In genomic region chr1:43979261-43979527, GRCh38 we compare ENCODE assay signal across 7 cellular contexts. TPM values are rescaled to one million over a fixed set of nuclear protein-coding genes. Genes with fewer than 3 reads are reported as not detected.
DNase-seq lines count a peak whose midpoint lies in the region; ATAC-seq, FAIRE-seq and TF ChIP-seq lines count a peak whose summit lies in the region.
"Had no signal": no experiment of that assay in that cellular context is flagged by ENCODE, and none has a peak within 500 bp of the region (broad histone marks: within the 10 kb centered on the region; RNA-seq: fewer than 3 reads in every experiment).

No MANE protein-coding gene starts in this region.

- H3K9me3 ChIP-seq in trophoblast cell (ENCODE audit: insufficient read depth, low read depth, low read length): no peaks in the 10 kb centered on the region

- H3K18ac ChIP-seq in trophoblast cell (ENCODE audit: low read length): peak overlapping the region; percentile 71

- peaks cover 19% of the 10 kb centered on the region for H3K36me3 ChIP-seq in bronchial epithelial cell (ENCODE audit: control insufficient read depth, insufficient read depth, low read length)
- H3K36me3 ChIP-seq in trophoblast cell (ENCODE audit: control insufficient read depth in 1 of 2, insufficient read depth in 2 of 2, low read length in 2 of 2): peaks cover 39 to 41% of the 10 kb centered on the region in 2 experiments

- peaks cover 17% of the 10 kb centered on the region for H3K79me1 ChIP-seq in trophoblast cell (ENCODE audit: low read length)

- H2BK12ac ChIP-seq in trophoblast cell (ENCODE audit: low read length): no peak overlapping the region

- H3K4me3 ChIP-seq in GM12875 (ENCODE audit: low read depth, low read length) (peak overlapping the region; percentile 73), bronchial epithelial cell (ENCODE audit: low read depth, low read length) (peak overlapping the region; percentile 46), trophoblast cell (ENCODE audit: low read depth, low read length) (peak overlapping the region; percentile 76)

- no peak for ATAC-seq in GM18909 (IDR thresholded peaks at IDR 0.05; ENCODE audit: poor library complexity, unreplicated experiment)

- no peak for DNase-seq in bronchial epithelial cell (ENCODE audit: low read depth)
- DNase-seq in trophoblast cell: no peak
- DNase-seq in T-helper 2 cell: no peak
- DNase-seq in NCI-H345 (lab: John Stamatoyannopoulos, UW): no peak
- DNase-seq: NCI-H2227 treated with DMSO at 0.1 percent for 48 hours had no signal

- H4K8ac ChIP-seq in trophoblast cell (ENCODE audit: low read depth, low read length): peak overlapping the region; percentile 79

- peak overlapping the region; percentile 47 for H3K9ac ChIP-seq in trophoblast cell (ENCODE audit: low read length)

- H3K4me1 ChIP-seq in trophoblast cell (ENCODE audit: control insufficient read depth in 1 of 2, insufficient read depth in 2 of 2, low read length in 2 of 2): peaks cover 13 to 22% of the 10 kb centered on the region in 2 experiments

- no peak overlapping the region for H4K12ac ChIP-seq in trophoblast cell (ENCODE audit: low read depth, low read length)

- no peak overlapping the region for H2BK5ac ChIP-seq in trophoblast cell (ENCODE audit: low read depth, low read length, poor library complexity)

- peak overlapping the region; percentile 41 for H3K4ac ChIP-seq in trophoblast cell (ENCODE audit: low read depth, low read length)

- H3K4me2 ChIP-seq in trophoblast cell (ENCODE audit: low read length): peak overlapping the region; percentile 73

- peaks cover 18% of the 10 kb centered on the region for H3K79me2 ChIP-seq in trophoblast cell (ENCODE audit: control insufficient read depth, insufficient read depth, low read length, poor library complexity)

- WGBS in trophoblast cell (ENCODE audit: extremely low coverage, insufficient coverage, insufficient read length): no CpG with 5 or more reads among the region's 45 CpGs

- FAIRE-seq in bronchial epithelial cell (lab: Jason Lieb, UNC): no peak

- no peak overlapping the region for H2AK5ac ChIP-seq in trophoblast cell (ENCODE audit: low read length)

- H4K91ac ChIP-seq in trophoblast cell (ENCODE audit: low read depth, low read length): peak overlapping the region; percentile 84

- peak overlapping the region; percentile 36 for H3K27ac ChIP-seq in trophoblast cell (ENCODE audit: low read depth, low read length)

- H3K23ac ChIP-seq in trophoblast cell (ENCODE audit: low read length): no peak overlapping the region

- H2BK120ac ChIP-seq in trophoblast cell (ENCODE audit: insufficient read depth, low read length, poor library complexity): peak overlapping the region; percentile 65

- peak overlapping the region; percentile 47 for H2AFZ ChIP-seq in trophoblast cell (ENCODE audit: insufficient read depth, low read length, poor library complexity)

- TF ChIP-seq CTCF in GM12875 (IDR thresholded peaks at IDR 0.05; ENCODE audit: borderline replicate concordance, insufficient read depth, low read depth, low read length) (no peak), bronchial epithelial cell (IDR thresholded peaks at IDR 0.05; ENCODE audit: insufficient read depth, low read length, severe bottlenecking) (no peak)

- H3K27me3 ChIP-seq in bronchial epithelial cell (ENCODE audit: control insufficient read depth, insufficient read depth, low read length) (no peaks in the 10 kb centered on the region), trophoblast cell (ENCODE audit: insufficient read depth, low read length) (no peaks in the 10 kb centered on the region)

- peak overlapping the region; percentile 72 for H3K14ac ChIP-seq in trophoblast cell (ENCODE audit: low read length)

RNA-seq across cellular contexts. Expression of gene B4GALT2, which starts 0.2 kb away (rescaled TPM):
- total RNA-seq in bronchial epithelial cell: 72.7 and 84.0 TPM in 2 replicates
- 32.4 and 35.1 TPM in 2 replicates for polyA plus RNA-seq in trophoblast cell (2013)

RNA-seq across cellular contexts. Expression of gene ATP6V0B, which starts 4.4 kb away (rescaled TPM):
- 220 and 241 TPM in 2 replicates for total RNA-seq in bronchial epithelial cell
- 71.6 and 76.4 TPM in 2 replicates for polyA plus RNA-seq in trophoblast cell (2013)

RNA-seq across cellular contexts. Expression of gene DPH2, which starts 9.4 kb away (rescaled TPM):
- total RNA-seq in bronchial epithelial cell: 17.9 and 31.9 TPM in 2 replicates
- 11.7 and 12.3 TPM in 2 replicates for polyA plus RNA-seq in trophoblast cell (2013)

RNA-seq across cellular contexts. Expression of gene CCDC24, which starts 12.2 kb away (rescaled TPM):
- 2.6 and 3.7 TPM in 2 replicates for total RNA-seq in bronchial epithelial cell
- polyA plus RNA-seq in trophoblast cell (2013): 2.4 TPM in 2 replicates

RNA-seq across cellular contexts. Expression of gene IPO13, which starts 32.4 kb away (rescaled TPM):
- 13.2 and 19.8 TPM in 2 replicates for total RNA-seq in bronchial epithelial cell
- 11.1 and 11.7 TPM in 2 replicates for polyA plus RNA-seq in trophoblast cell (2013)
